ENCODE assay signal across 14 cellular contexts in genomic region chr4:150229538-150229937, GRCh38.
DNase-seq lines count a peak whose midpoint lies in the region; ATAC-seq and TF ChIP-seq lines count a peak whose summit lies in the region.
"Had no signal": no experiment of that assay in that cellular context is flagged by ENCODE, and none has a peak within 500 bp of the region (broad histone marks: within the 10 kb centered on the region; RNA-seq: fewer than 3 reads in every experiment).

No MANE protein-coding gene starts in this region.

- TF ChIP-seq CTCF in right atrium auricular region (IDR thresholded peaks at IDR 0.05): no peak

- peaks cover 4% of the 10 kb centered on the region for H3K36me3 ChIP-seq in right atrium auricular region
- no peaks in the 10 kb centered on the region for H3K36me3 ChIP-seq in H7 (replicated peaks; ENCODE audit: control insufficient read depth, insufficient read depth, low read length)
- H3K36me3 ChIP-seq: WERI-Rb-1 had no signal

- no peaks in the 10 kb centered on the region for H3K9me3 ChIP-seq in right atrium auricular region
- H3K9me3 ChIP-seq: gastroesophageal sphincter, tibial nerve had no signal

- H3K27ac ChIP-seq in right atrium auricular region: no peak overlapping the region
- H3K27ac ChIP-seq: tibial nerve, WERI-Rb-1 had no signal

- DNase-seq in left ventricle myocardium superior (no peak), right atrium auricular region (ENCODE audit: low spot score) (no peak), fibroblast of gingiva (ENCODE audit: low read depth) (peak; percentile 46), H7 (no peak), NCI-H1105 (lab: John Stamatoyannopoulos, UW) (no peak)
- no peak for DNase-seq in activated naive CD4-positive, alpha-beta T cell treated with Interleukin-2 at 50 U/mL for 16 hours
- DNase-seq: cortex of kidney, kidney, NCI-H2081, WERI-Rb-1 had no signal

- H3K27me3 ChIP-seq in right atrium auricular region: no peaks in the 10 kb centered on the region
- no peaks in the 10 kb centered on the region for H3K27me3 ChIP-seq in H7 (ENCODE audit: control insufficient read depth, insufficient read depth, low read length)
- H3K27me3 ChIP-seq: gastroesophageal sphincter, tibial nerve had no signal

- intact Hi-C loops in left ventricle myocardium superior (cut with micrococcal nuclease): no loop called here

- H3K4me3 ChIP-seq in right atrium auricular region: no peak overlapping the region
- H3K4me3 ChIP-seq in H7 (ENCODE audit: insufficient read depth, low read depth, low read length): no peak overlapping the region
- H3K4me3 ChIP-seq: gastroesophageal sphincter, tibial nerve had no signal

- ATAC-seq in left ventricle myocardium superior (peak; percentile 34), SK-N-SH treated with all-trans-retinoic acid at 6 μM for 48 hours (peak; percentile 38), GM18498 (IDR thresholded peaks at IDR 0.05; ENCODE audit: unreplicated experiment) (no peak)
- ATAC-seq: gastroesophageal sphincter had no signal

- peaks cover 0 to 19% of the 10 kb centered on the region in 2 donors for H3K4me1 ChIP-seq in right atrium auricular region
- H3K4me1 ChIP-seq: tibial nerve had no signal

TF ChIP-seq in SK-N-SH treated with all-trans-retinoic acid at 6 μM for 48 hours, 23 proteins besides CTCF, POLR2A, EP300 and RAD21:
- TF ChIP-seq PPARA (CRISPR knock-in tag; IDR thresholded peaks at IDR 0.05; ENCODE audit: borderline replicate concordance) (no peak), CREB5 (CRISPR knock-in tag; IDR thresholded peaks at IDR 0.05; ENCODE audit: low read depth) (peak; percentile 61), SNAI2 (CRISPR knock-in tag; IDR thresholded peaks at IDR 0.05) (no peak), ISL1 (CRISPR knock-in tag; IDR thresholded peaks at IDR 0.05) (peak; percentile 92), ZNF8 (CRISPR knock-in tag; IDR thresholded peaks at IDR 0.05) (no peak), BACH2 (CRISPR knock-in tag; IDR thresholded peaks at IDR 0.05; ENCODE audit: borderline replicate concordance) (no peak), TSHZ2 (CRISPR knock-in tag; IDR thresholded peaks at IDR 0.05) (no peak), ZC3H10 (CRISPR knock-in tag; IDR thresholded peaks at IDR 0.05) (no peak), TCF4 (CRISPR knock-in tag; IDR thresholded peaks at IDR 0.05; ENCODE audit: borderline replicate concordance) (no peak), CSDC2 (CRISPR knock-in tag; IDR thresholded peaks at IDR 0.05) (no peak), ZNF70 (CRISPR knock-in tag; IDR thresholded peaks at IDR 0.05) (no peak), ZFP30 (CRISPR knock-in tag; IDR thresholded peaks at IDR 0.05) (no peak), RARB (CRISPR knock-in tag; IDR thresholded peaks at IDR 0.05) (no peak), CSRNP3 (CRISPR knock-in tag; IDR thresholded peaks at IDR 0.05) (no peak)
- TF ChIP-seq, protein P1, sequence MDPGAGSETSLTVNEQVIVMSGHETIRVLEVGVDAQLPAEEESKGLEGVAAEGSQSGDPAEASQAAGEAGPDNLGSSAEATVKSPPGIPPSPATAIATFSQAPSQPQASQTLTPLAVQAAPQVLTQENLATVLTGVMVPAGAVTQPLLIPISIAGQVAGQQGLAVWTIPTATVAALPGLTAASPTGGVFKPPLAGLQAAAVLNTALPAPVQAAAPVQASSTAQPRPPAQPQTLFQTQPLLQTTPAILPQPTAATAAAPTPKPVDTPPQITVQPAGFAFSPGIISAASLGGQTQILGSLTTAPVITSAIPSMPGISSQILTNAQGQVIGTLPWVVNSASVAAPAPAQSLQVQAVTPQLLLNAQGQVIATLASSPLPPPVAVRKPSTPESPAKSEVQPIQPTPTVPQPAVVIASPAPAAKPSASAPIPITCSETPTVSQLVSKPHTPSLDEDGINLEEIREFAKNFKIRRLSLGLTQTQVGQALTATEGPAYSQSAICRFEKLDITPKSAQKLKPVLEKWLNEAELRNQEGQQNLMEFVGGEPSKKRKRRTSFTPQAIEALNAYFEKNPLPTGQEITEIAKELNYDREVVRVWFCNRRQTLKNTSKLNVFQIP (CRISPR knock-in tag; IDR thresholded peaks at IDR 0.05; ENCODE audit: borderline replicate concordance, low read depth): no peak
